ENCODE assay signal across 1 cellular context in the genomic region with DNA sequence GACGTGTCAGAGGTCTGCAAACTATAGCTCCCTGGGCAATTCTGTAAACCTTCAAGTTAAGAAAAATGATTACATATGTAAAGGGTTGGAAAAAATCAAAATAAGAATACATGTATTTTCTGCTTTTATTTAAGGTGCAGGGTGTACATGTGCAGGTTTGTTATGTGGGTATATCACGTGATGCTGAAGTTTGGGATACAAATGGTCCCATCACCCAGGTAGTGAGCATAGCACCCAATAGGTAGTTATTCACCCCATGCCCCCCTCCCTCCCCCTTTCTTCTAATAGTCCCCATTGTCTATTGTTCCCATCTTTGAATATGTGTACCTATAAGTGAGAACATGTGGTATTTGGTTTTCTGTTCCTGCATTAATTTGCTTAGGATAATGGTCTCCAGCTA.
TF ChIP-seq lines count a peak whose summit lies in the region.

No MANE protein-coding gene starts in this region.

TF ChIP-seq in K562, 482 proteins besides CTCF, POLR2A, EP300 and RAD21 (continued from another document):
- TF ChIP-seq, protein P1, sequence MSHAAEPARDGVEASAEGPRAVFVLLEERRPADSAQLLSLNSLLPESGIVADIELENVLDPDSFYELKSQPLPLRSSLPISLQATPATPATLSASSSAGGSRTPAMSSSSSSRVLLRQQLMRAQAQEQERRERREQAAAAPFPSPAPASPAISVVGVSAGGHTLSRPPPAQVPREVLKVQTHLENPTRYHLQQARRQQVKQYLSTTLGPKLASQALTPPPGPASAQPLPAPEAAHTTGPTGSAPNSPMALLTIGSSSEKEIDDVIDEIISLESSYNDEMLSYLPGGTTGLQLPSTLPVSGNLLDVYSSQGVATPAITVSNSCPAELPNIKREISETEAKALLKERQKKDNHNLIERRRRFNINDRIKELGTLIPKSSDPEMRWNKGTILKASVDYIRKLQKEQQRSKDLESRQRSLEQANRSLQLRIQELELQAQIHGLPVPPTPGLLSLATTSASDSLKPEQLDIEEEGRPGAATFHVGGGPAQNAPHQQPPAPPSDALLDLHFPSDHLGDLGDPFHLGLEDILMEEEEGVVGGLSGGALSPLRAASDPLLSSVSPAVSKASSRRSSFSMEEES (CRISPR knock-in tag; IDR thresholded peaks at IDR 0.05) = peak; percentile 59
TF ChIP-seq in K562: peak in this region for 1.
